13 cellular contexts compared by ENCODE assay signal in the genomic region with DNA sequence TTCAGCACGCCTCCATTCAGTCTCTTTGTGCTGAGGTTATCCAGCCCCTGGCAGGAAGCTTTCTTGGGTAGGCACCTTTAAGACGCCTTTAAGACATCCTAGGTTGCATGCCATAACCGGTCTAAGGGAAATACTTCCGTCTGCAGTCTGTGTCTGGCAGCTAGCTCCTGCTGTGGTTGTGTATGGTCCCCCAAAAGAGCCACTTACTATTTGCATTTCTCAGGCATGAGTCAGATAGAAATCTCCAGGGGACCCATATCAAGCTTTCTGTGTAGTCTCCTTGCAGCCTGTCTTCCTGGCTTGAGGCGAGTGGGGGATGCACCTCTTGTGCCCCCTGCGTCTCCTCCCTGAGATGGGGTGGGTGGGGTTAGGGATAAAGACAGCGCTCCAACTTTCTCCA. TPM values are rescaled to one million over a fixed set of nuclear protein-coding genes. Genes with fewer than 3 reads are reported as not detected.
DNase-seq lines count a peak whose midpoint lies in the region; ATAC-seq, FAIRE-seq and TF ChIP-seq lines count a peak whose summit lies in the region.
"Had no signal": no experiment of that assay in that cellular context is flagged by ENCODE, and none has a peak within 500 bp of the region (broad histone marks: within the 10 kb centered on the region; RNA-seq: fewer than 3 reads in every experiment).

No MANE protein-coding gene starts in this region.

- H3K4me1 ChIP-seq in heart left ventricle = peaks cover 0 to 42% (median 4%) of the 10 kb centered on the region in 12 donors
- H3K4me1 ChIP-seq: testis had no signal

- DNase-seq in GM12865 (ENCODE audit: low read depth) (peak; percentile 48), heart left ventricle (no peak), NCI-H2029 treated with DMSO at 0.1 percent for 48 hours (lab: John Stamatoyannopoulos, UW) (no peak), GM19239 (ENCODE audit: insufficient read length, low spot score) (no peak), CD1c-positive myeloid dendritic cell (ENCODE audit: extremely low spot score) (no peak)
- DNase-seq in NK-92 treated with Interleukin-12 subunit alpha and Interleukin-12 subunit beta, amount 100 ng/mL, for 24 hours (lab: John Stamatoyannopoulos, UW) = no peak
- DNase-seq: activated CD4-positive, alpha-beta T cell treated with anti-CD3 and anti-CD28 coated beads, Interleukin-2, amount 10 ng/mL, durations not matched to agents 24 days and 14 days; C1 segment of cervical spinal cord; NCI-H82; testis had no signal

- H3K4me3 ChIP-seq in GM12865 (ENCODE audit: low read depth, low read length) = no peak overlapping the region
- peak overlapping the region in 7 of 12 donors; percentile 2 to 45 (median 26) for H3K4me3 ChIP-seq in heart left ventricle
- H3K4me3 ChIP-seq: testis had no signal

- H3K27ac ChIP-seq in heart left ventricle = peak overlapping the region in 10 of 12 donors; percentile 60 to 91 (median 71)
- H3K27ac ChIP-seq: testis had no signal

- TF ChIP-seq CTCF in GM12865 (IDR thresholded peaks at IDR 0.05; ENCODE audit: insufficient read depth, low read depth, low read length, missing control alignments) (no peak), heart left ventricle (IDR thresholded peaks at IDR 0.05) (no peak)

- intact Hi-C loops in heart left ventricle (cut with DNase I) = no loop called here

- 21 to 51% (median 29%) methylated on average over 7 of the region's 7 CpGs for WGBS in heart left ventricle, 4 donors

- ATAC-seq in GM21576 (IDR thresholded peaks at IDR 0.05; ENCODE audit: unreplicated experiment) (peak; percentile 94), HG03342 (IDR thresholded peaks at IDR 0.05; ENCODE audit: unreplicated experiment) (peak; percentile 87), heart left ventricle (peak in 1 of 4 donors; percentile 16)

- no peak for FAIRE-seq in GM19239 (lab: Jason Lieb, UNC)
- FAIRE-seq: keratinocyte had no signal

- H3K36me3 ChIP-seq in heart left ventricle = no peaks in the 10 kb centered on the region

- H3K27me3 ChIP-seq in heart left ventricle = no peaks in the 10 kb centered on the region
- H3K27me3 ChIP-seq: testis had no signal

- no peaks in the 10 kb centered on the region for H3K9me3 ChIP-seq in heart left ventricle
- H3K9me3 ChIP-seq: testis had no signal

- TF ChIP-seq POLR2A in heart left ventricle (IDR thresholded peaks at IDR 0.05) = no peak

RNA-seq across cellular contexts. Expression of a gene that starts 10.0 kb away (rescaled TPM):
- total RNA-seq in heart left ventricle = 1,000 to 10,000 TPM in 1 of 9 donors, 100 to 1,000 TPM in 8; 408 to 1,319 (median 822) TPM
- polyA plus RNA-seq in heart left ventricle = 100 to 1,000 TPM in 1 of 2 donors, 10 to 100 TPM in 1; 77.7 to 144 TPM

RNA-seq across cellular contexts. Expression of a gene that starts 27.8 kb away (rescaled TPM):
- total RNA-seq in heart left ventricle = not detected
- not detected for polyA plus RNA-seq in heart left ventricle
- total RNA-seq: activated CD4-positive, alpha-beta T cell treated with anti-CD3 and anti-CD28 coated beads, Interleukin-2, amount 10 ng/mL, durations not matched to agents 24 days and 14 days; testis had no signal
- polyA plus RNA-seq: keratinocyte had no signal
